Comparison of ENCODE assay signal across 14 cellular contexts in genomic region chr11:44532809-44533208, GRCh38.
"Had no signal": no experiment of that assay in that cellular context is flagged by ENCODE, and none has a peak within 500 bp of the region (broad histone marks: within the 10 kb centered on the region; RNA-seq: fewer than 3 reads in every experiment).

No MANE protein-coding gene starts in this region.

- H3K9me3 Mint-ChIP-seq: activated naive CD8-positive, alpha-beta T cell treated with anti-CD3 and anti-CD28 coated beads for 36 hours; activated T-cell treated with anti-CD3 and anti-CD28 coated beads, Interleukin-2, amount 50 U/mL, for 24 hours; stimulated activated naive CD8-positive, alpha-beta T cell treated with anti-CD3 and anti-CD28 coated beads, Interleukin-15, amount 100 ng/mL, for 72 hours had no signal

- H3K27me3 ChIP-seq: breast epithelium had no signal

- H3K27ac ChIP-seq: breast epithelium, thoracic aorta had no signal

- H3K4me3 Mint-ChIP-seq: activated naive CD8-positive, alpha-beta T cell treated with anti-CD3 and anti-CD28 coated beads for 36 hours; activated T-cell treated with anti-CD3 and anti-CD28 coated beads, Interleukin-2, amount 50 U/mL, for 24 hours; stimulated activated naive CD8-positive, alpha-beta T cell treated with anti-CD3 and anti-CD28 coated beads, Interleukin-15, amount 100 ng/mL, for 72 hours had no signal

- H3K9me3 ChIP-seq: breast epithelium, thoracic aorta had no signal

- DNase-seq: activated CD4-positive, CD25-positive, alpha-beta regulatory T cell; activated gamma-delta T cell treated with Interleukin-2 at 50 U/mL for 16 hours; activated naive CD8-positive, alpha-beta T cell treated with anti-CD3 and anti-CD28 coated beads for 36 hours; activated T-cell treated with anti-CD3 and anti-CD28 coated beads, Interleukin-2, amount 50 U/mL, for 24 hours; aorta; dermis blood vessel endothelial cell; erythroblast; hippocampal formation; kidney glomerular epithelial cell; stimulated activated CD4-positive, alpha-beta T cell treated with anti-CD3 and anti-CD28 coated beads, Interleukin-4, amount 100 ng/mL, for 1 hour; stimulated activated CD8-positive, alpha-beta memory T cell treated with anti-CD3 and anti-CD28 coated beads, Interleukin-4, amount 100 ng/mL, for 48 hours; stimulated activated naive CD8-positive, alpha-beta T cell treated with anti-CD3 and anti-CD28 coated beads, Interleukin-15, amount 100 ng/mL, for 72 hours had no signal

- H3K36me3 ChIP-seq: breast epithelium, thoracic aorta had no signal

- H3K27me3 Mint-ChIP-seq: activated T-cell treated with anti-CD3 and anti-CD28 coated beads, Interleukin-2, amount 50 U/mL, for 24 hours had no signal

- H3K27ac Mint-ChIP-seq: activated naive CD8-positive, alpha-beta T cell treated with anti-CD3 and anti-CD28 coated beads for 36 hours had no signal

- ATAC-seq: stimulated activated naive CD8-positive, alpha-beta T cell treated with anti-CD3 and anti-CD28 coated beads, Interleukin-15, amount 100 ng/mL, for 72 hours had no signal

- H3K4me3 ChIP-seq: breast epithelium, thoracic aorta had no signal
